In the genomic region with DNA sequence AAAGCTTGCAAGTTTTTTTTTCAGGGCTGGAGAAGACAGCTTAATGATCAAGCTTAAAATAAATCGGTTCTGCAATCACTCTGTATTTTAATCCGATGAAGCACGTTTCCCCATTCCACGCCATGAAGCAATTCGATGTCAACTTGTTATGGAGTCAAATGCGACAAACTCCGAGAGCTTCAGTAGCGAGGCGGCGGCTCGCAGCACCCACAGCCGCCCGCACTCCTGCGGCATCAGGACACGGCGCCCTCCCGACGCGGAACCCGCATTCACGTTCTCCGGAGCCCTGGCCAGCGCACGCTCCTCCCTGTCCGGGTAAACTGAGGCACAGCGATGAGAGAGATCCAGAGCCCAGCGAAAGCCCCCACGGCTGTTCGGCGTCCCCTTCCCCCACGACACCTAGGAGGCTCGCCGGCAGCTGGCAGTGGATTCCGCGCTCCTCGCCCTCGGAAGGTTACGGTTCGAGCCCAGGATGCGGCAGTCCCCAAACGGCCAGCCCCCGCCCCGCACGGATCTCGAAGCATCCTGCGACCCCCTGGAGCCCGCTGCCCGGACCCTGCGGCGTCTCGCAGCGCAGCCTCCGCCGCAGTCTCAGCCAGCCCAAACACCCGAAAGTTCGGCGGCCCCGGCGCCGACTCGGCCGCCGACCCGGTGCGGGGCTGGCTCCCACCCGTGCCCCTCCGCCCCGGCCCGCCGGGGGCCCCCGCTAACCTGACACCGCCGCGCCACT, we compare ENCODE assay signal across 8 cellular contexts. TPM values are rescaled to one million over a fixed set of nuclear protein-coding genes. Genes with fewer than 3 reads are reported as not detected.
DNase-seq lines count a peak whose midpoint lies in the region; ATAC-seq, FAIRE-seq and TF ChIP-seq lines count a peak whose summit lies in the region.

No MANE protein-coding gene starts in this region.

- DNase-seq in activated CD8-positive, alpha-beta memory T cell treated with anti-CD3 and anti-CD28 coated beads, Interleukin-2, amount 50 U/mL, for 48 hours, result peak; percentile 58
- DNase-seq in frontal cortex (ENCODE audit: low spot score in 2 of 2) (peak; percentile 27 to 32), pancreas (peak in 5 of 6 donors; percentile 9 to 77 (median 23))

- 3 to 7% methylated on average over 35 to 74 of the region's 74 CpGs for WGBS in pancreas, 2 donors

- H3K9me3 ChIP-seq in HEK293 (ENCODE audit: control insufficient read depth, insufficient read depth, low read depth, low read length) (no peaks in the 10 kb centered on the region), pancreas (no peaks in the 10 kb centered on the region)

- H3K36me3 ChIP-seq in HEK293 (ENCODE audit: control insufficient read depth in 2 of 2, insufficient read depth in 1 of 2, low read length in 2 of 2), result no peaks in the 10 kb centered on the region
- H3K36me3 ChIP-seq in pancreas, result no peaks in the 10 kb centered on the region

- FAIRE-seq in frontal cortex (lab: Jason Lieb, UNC), result no peak
- FAIRE-seq in pancreas (lab: Jason Lieb, UNC), result no peak

- no peak for TF ChIP-seq CTCF in HEK293 (tag by site-specific recombination; IDR thresholded peaks at IDR 0.05)
- TF ChIP-seq CTCF in pancreas (IDR thresholded peaks at IDR 0.05), result no peak

- H3K4me3 ChIP-seq in HEK293 (ENCODE audit: low read depth, low read length), result peak overlapping the region; percentile 68
- H3K4me3 ChIP-seq in pancreas, result peak overlapping the region; percentile 49 to 92 (median 75)

- POLR2A ChIA-PET in HEK293 (lab: Yijun Ruan, JAX), result interaction anchor here (0.5 to 1.4 kb wide), 5 partner anchors 11 to 234 kb away, joined by 3 to 4 read pairs (median 4); no protein-coding TSS in a partner anchor

- H3K27me3 ChIP-seq in pancreas, result no peaks in the 10 kb centered on the region

- intact Hi-C loops in pancreas (cut with DNase I), result no loop called here

- ATAC-seq in pancreas, result no peak
- no peak for ATAC-seq in GM21786 (IDR thresholded peaks at IDR 0.05; ENCODE audit: unreplicated experiment)
- no peak for ATAC-seq in HG02571 (IDR thresholded peaks at IDR 0.05; ENCODE audit: unreplicated experiment)
- no peak for ATAC-seq in HG03457 (IDR thresholded peaks at IDR 0.05; ENCODE audit: unreplicated experiment)
- no peak for ATAC-seq in HG03342 (IDR thresholded peaks at IDR 0.05; ENCODE audit: unreplicated experiment)

- CTCF ChIA-PET in HEK293 (lab: Yijun Ruan, JAX), result interaction anchor here (0.8 to 2.4 kb wide), 2 partner anchors 10 to 215 kb away, joined by 3 to 10 read pairs; no protein-coding TSS in a partner anchor

- H3K27ac ChIP-seq in HEK293 (ENCODE audit: extremely low read depth, low read depth, low read length) (peak overlapping the region; percentile 78; the same call in 1 of the 2 replicates), pancreas (no peak overlapping the region)

- H3K4me1 ChIP-seq in HEK293 (ENCODE audit: control insufficient read depth, insufficient read depth, low read length) (no peaks in the 10 kb centered on the region), pancreas (no peaks in the 10 kb centered on the region)

TF ChIP-seq in HEK293, 187 proteins besides CTCF, POLR2A, EP300 and RAD21:
- no peak for TF ChIP-seq YY2 (tag by site-specific recombination; IDR thresholded peaks at IDR 0.05)
- TF ChIP-seq ZEB2 (tag by site-specific recombination; IDR thresholded peaks at IDR 0.05), result peak; percentile 22; the same call in 1 of the 2 replicates
- no peak for TF ChIP-seq SP7 (tag by site-specific recombination; IDR thresholded peaks at IDR 0.05)
- TF ChIP-seq GLIS2 (tag by site-specific recombination; IDR thresholded peaks at IDR 0.05), result 0 out of 2 replicates have a peak, but pooled peaks have one; percentile 26
- TF ChIP-seq ZBTB17 (tag by site-specific recombination; IDR thresholded peaks at IDR 0.05), result peak; percentile 48; the same call in 1 of the 2 replicates
- TF ChIP-seq ZNF335 (tag by site-specific recombination; conservative IDR thresholded peaks at IDR 0.05), result peak; percentile 43; the same call in 1 of the 2 replicates
- TF ChIP-seq ZBTB8A (tag by site-specific recombination; IDR thresholded peaks at IDR 0.05), result 0 out of 2 replicates have a peak, but pooled peaks have one; percentile 17
- TF ChIP-seq ZNF341 (tag by site-specific recombination; IDR thresholded peaks at IDR 0.05; ENCODE audit: low read depth), result no peak
- peak; percentile 70; the same call in 1 of the 2 replicates for TF ChIP-seq ZNF600 (tag by site-specific recombination; IDR thresholded peaks at IDR 0.05)
- TF ChIP-seq ZBTB26 (tag by site-specific recombination; optimal IDR thresholded peaks at IDR 0.05), result peak; percentile 47
- no peak for TF ChIP-seq ZNF354C (tag by site-specific recombination; IDR thresholded peaks at IDR 0.05; ENCODE audit: borderline replicate concordance, low read depth)
- TF ChIP-seq GLIS1 (tag by site-specific recombination; IDR thresholded peaks at IDR 0.05), result peak; percentile 26; the same call in 1 of the 2 replicates
- TF ChIP-seq ZNF558 (tag by site-specific recombination; IDR thresholded peaks at IDR 0.05), result no peak

RNA-seq across cellular contexts. Expression of gene MFAP3L, which starts 0.5 kb away (rescaled TPM):
- total RNA-seq in frontal cortex, result 8.2 TPM
- total RNA-seq in pancreas, result 1 to 10 TPM; 2.0 to 4.1 (median 2.3) TPM
- 1 to 10 TPM in 1 of 2 donors, under 1 TPM in 1; 0.76 to 1.3 TPM for polyA plus RNA-seq in pancreas
